Comparison of ENCODE assay signal across 1 cellular context in the genomic region with DNA sequence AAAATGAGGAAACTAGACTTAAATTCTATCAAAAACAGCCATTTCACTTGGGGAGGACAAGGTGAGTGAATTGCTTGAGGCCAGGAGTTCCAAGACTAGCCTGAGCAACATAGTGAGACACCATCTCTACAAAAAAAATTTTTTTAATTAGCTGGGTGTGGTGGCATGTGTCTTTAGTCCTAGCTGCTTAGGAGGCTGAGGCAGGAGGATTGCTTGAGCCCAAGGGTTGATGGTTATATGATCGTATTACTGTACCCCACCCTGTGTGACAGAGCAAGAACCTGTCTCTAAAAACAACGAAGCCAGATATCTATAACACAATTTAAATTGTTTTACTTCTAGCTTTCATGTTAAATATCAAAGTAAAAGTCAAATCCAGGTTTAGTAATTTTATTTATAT.
TF ChIP-seq lines count a peak whose summit lies in the region.

No MANE protein-coding gene starts in this region.

TF ChIP-seq in WTC11, 78 proteins besides CTCF, POLR2A, EP300 and RAD21:
- TF ChIP-seq TP53 (CRISPR knock-in tag; IDR thresholded peaks at IDR 0.05) (no peak), NR1H2 (CRISPR knock-in tag; IDR thresholded peaks at IDR 0.05) (no peak), JAZF1 (CRISPR knock-in tag; IDR thresholded peaks at IDR 0.05) (no peak), NR2C2 (CRISPR knock-in tag; IDR thresholded peaks at IDR 0.05) (no peak), ATF1 (CRISPR knock-in tag; IDR thresholded peaks at IDR 0.05) (no peak), HMGA2 (CRISPR knock-in tag; IDR thresholded peaks at IDR 0.05) (no peak)
- TF ChIP-seq, protein P1, sequence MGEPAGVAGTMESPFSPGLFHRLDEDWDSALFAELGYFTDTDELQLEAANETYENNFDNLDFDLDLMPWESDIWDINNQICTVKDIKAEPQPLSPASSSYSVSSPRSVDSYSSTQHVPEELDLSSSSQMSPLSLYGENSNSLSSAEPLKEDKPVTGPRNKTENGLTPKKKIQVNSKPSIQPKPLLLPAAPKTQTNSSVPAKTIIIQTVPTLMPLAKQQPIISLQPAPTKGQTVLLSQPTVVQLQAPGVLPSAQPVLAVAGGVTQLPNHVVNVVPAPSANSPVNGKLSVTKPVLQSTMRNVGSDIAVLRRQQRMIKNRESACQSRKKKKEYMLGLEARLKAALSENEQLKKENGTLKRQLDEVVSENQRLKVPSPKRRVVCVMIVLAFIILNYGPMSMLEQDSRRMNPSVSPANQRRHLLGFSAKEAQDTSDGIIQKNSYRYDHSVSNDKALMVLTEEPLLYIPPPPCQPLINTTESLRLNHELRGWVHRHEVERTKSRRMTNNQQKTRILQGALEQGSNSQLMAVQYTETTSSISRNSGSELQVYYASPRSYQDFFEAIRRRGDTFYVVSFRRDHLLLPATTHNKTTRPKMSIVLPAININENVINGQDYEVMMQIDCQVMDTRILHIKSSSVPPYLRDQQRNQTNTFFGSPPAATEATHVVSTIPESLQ (CRISPR knock-in tag; IDR thresholded peaks at IDR 0.05): no peak
- TF ChIP-seq, protein P2, sequence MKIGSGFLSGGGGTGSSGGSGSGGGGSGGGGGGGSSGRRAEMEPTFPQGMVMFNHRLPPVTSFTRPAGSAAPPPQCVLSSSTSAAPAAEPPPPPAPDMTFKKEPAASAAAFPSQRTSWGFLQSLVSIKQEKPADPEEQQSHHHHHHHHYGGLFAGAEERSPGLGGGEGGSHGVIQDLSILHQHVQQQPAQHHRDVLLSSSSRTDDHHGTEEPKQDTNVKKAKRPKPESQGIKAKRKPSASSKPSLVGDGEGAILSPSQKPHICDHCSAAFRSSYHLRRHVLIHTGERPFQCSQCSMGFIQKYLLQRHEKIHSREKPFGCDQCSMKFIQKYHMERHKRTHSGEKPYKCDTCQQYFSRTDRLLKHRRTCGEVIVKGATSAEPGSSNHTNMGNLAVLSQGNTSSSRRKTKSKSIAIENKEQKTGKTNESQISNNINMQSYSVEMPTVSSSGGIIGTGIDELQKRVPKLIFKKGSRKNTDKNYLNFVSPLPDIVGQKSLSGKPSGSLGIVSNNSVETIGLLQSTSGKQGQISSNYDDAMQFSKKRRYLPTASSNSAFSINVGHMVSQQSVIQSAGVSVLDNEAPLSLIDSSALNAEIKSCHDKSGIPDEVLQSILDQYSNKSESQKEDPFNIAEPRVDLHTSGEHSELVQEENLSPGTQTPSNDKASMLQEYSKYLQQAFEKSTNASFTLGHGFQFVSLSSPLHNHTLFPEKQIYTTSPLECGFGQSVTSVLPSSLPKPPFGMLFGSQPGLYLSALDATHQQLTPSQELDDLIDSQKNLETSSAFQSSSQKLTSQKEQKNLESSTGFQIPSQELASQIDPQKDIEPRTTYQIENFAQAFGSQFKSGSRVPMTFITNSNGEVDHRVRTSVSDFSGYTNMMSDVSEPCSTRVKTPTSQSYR (CRISPR knock-in tag; IDR thresholded peaks at IDR 0.05): no peak
- TF ChIP-seq, protein P3, sequence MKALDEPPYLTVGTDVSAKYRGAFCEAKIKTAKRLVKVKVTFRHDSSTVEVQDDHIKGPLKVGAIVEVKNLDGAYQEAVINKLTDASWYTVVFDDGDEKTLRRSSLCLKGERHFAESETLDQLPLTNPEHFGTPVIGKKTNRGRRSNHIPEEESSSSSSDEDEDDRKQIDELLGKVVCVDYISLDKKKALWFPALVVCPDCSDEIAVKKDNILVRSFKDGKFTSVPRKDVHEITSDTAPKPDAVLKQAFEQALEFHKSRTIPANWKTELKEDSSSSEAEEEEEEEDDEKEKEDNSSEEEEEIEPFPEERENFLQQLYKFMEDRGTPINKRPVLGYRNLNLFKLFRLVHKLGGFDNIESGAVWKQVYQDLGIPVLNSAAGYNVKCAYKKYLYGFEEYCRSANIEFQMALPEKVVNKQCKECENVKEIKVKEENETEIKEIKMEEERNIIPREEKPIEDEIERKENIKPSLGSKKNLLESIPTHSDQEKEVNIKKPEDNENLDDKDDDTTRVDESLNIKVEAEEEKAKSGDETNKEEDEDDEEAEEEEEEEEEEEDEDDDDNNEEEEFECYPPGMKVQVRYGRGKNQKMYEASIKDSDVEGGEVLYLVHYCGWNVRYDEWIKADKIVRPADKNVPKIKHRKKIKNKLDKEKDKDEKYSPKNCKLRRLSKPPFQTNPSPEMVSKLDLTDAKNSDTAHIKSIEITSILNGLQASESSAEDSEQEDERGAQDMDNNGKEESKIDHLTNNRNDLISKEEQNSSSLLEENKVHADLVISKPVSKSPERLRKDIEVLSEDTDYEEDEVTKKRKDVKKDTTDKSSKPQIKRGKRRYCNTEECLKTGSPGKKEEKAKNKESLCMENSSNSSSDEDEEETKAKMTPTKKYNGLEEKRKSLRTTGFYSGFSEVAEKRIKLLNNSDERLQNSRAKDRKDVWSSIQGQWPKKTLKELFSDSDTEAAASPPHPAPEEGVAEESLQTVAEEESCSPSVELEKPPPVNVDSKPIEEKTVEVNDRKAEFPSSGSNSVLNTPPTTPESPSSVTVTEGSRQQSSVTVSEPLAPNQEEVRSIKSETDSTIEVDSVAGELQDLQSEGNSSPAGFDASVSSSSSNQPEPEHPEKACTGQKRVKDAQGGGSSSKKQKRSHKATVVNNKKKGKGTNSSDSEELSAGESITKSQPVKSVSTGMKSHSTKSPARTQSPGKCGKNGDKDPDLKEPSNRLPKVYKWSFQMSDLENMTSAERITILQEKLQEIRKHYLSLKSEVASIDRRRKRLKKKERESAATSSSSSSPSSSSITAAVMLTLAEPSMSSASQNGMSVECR (CRISPR knock-in tag; IDR thresholded peaks at IDR 0.05; ENCODE audit: borderline replicate concordance): no peak
- TF ChIP-seq, protein P4, sequence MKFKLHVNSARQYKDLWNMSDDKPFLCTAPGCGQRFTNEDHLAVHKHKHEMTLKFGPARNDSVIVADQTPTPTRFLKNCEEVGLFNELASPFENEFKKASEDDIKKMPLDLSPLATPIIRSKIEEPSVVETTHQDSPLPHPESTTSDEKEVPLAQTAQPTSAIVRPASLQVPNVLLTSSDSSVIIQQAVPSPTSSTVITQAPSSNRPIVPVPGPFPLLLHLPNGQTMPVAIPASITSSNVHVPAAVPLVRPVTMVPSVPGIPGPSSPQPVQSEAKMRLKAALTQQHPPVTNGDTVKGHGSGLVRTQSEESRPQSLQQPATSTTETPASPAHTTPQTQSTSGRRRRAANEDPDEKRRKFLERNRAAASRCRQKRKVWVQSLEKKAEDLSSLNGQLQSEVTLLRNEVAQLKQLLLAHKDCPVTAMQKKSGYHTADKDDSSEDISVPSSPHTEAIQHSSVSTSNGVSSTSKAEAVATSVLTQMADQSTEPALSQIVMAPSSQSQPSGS (CRISPR knock-in tag; IDR thresholded peaks at IDR 0.05; ENCODE audit: borderline replicate concordance, low read depth): no peak
- TF ChIP-seq, protein P5, sequence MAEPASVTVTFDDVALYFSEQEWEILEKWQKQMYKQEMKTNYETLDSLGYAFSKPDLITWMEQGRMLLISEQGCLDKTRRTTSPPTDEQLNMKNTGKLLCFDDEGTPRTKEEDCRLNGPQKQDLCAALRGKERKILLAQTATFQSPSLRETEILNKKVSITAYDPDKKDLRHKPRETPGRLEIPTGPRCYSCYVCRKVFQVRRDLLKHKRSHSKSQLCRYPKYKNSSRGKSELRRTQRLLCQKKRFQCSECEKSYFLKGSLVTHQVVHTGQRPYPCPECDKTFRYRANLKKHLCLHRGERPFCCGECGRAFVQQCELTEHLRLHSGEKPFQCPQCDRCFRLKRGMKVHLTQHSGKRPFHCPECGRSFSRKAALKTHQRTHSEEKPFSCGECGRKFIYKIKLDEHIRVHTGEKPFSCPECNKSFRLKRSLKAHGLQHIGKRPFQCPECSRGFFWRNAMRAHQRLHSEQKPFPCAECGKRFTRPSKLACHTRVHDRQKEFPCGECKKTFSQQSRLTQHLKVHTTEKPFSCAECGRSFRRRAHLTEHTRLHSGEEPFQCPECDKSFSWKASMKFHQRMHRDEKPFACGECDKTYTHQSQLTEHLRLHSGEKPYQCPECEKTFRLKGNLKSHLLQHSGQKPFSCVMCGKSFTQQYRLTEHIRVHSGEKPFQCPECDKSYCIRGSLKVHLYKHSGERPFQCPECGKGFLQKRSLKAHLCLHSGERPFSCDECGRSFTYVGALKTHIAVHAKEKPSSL (CRISPR knock-in tag; conservative IDR thresholded peaks at IDR 0.05): no peak
- TF ChIP-seq, protein P6, sequence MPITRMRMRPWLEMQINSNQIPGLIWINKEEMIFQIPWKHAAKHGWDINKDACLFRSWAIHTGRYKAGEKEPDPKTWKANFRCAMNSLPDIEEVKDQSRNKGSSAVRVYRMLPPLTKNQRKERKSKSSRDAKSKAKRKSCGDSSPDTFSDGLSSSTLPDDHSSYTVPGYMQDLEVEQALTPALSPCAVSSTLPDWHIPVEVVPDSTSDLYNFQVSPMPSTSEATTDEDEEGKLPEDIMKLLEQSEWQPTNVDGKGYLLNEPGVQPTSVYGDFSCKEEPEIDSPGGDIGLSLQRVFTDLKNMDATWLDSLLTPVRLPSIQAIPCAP (CRISPR knock-in tag; IDR thresholded peaks at IDR 0.05): no peak
